In genomic region chr15:90666135-90666909, GRCh38 we compare ENCODE assay signal across 8 cellular contexts. TPM values are rescaled to one million over a fixed set of nuclear protein-coding genes. Genes with fewer than 3 reads are reported as not detected.
DNase-seq lines count a peak whose midpoint lies in the region; ATAC-seq and TF ChIP-seq lines count a peak whose summit lies in the region.

No MANE protein-coding gene starts in this region.

- peaks cover 33% of the 10 kb centered on the region for H3K36me3 Mint-ChIP-seq in activated CD8-positive, alpha-beta memory T cell treated with anti-CD3 and anti-CD28 coated beads, Interleukin-2, amount 10 ng/mL, durations not matched to agents 7 days and 5 days
- H3K36me3 Mint-ChIP-seq in activated CD8-positive, alpha-beta T cell treated with anti-CD3 and anti-CD28 coated beads, Interleukin-2, amount 10 ng/mL, durations not matched to agents 7 days and 5 days (ENCODE audit: low read depth): peaks cover 35% of the 10 kb centered on the region
- peaks cover 0 to 3% (median 0%) of the 10 kb centered on the region in 3 donors for H3K36me3 Mint-ChIP-seq in immature natural killer cell

- peak overlapping the region; percentile 74 for H3K4me3 ChIP-seq in thoracic aorta

- peak overlapping the region; percentile 84 for H3K4me3 Mint-ChIP-seq in activated CD8-positive, alpha-beta memory T cell treated with anti-CD3 and anti-CD28 coated beads, Interleukin-2, amount 10 ng/mL, durations not matched to agents 7 days and 5 days
- H3K4me3 Mint-ChIP-seq in activated CD8-positive, alpha-beta T cell treated with anti-CD3 and anti-CD28 coated beads, Interleukin-2, amount 10 ng/mL, durations not matched to agents 7 days and 5 days: peak overlapping the region; percentile 83
- peak overlapping the region; percentile 75 to 86 (median 81) for H3K4me3 Mint-ChIP-seq in immature natural killer cell

- peaks cover 5% of the 10 kb centered on the region for H3K27me3 Mint-ChIP-seq in activated CD8-positive, alpha-beta memory T cell treated with anti-CD3 and anti-CD28 coated beads, Interleukin-2, amount 10 ng/mL, durations not matched to agents 7 days and 5 days
- H3K27me3 Mint-ChIP-seq in activated CD8-positive, alpha-beta T cell treated with anti-CD3 and anti-CD28 coated beads, Interleukin-2, amount 10 ng/mL, durations not matched to agents 7 days and 5 days (ENCODE audit: low read depth): peaks cover 1% of the 10 kb centered on the region
- H3K27me3 Mint-ChIP-seq in immature natural killer cell (ENCODE audit: low read depth in 3 of 3): peaks cover 16 to 36% (median 24%) of the 10 kb centered on the region in 3 donors

- H3K9me3 Mint-ChIP-seq in activated CD8-positive, alpha-beta memory T cell treated with anti-CD3 and anti-CD28 coated beads, Interleukin-2, amount 10 ng/mL, durations not matched to agents 7 days and 5 days (ENCODE audit: low read depth): no peaks in the 10 kb centered on the region
- no peaks in the 10 kb centered on the region for H3K9me3 Mint-ChIP-seq in activated CD8-positive, alpha-beta T cell treated with anti-CD3 and anti-CD28 coated beads, Interleukin-2, amount 10 ng/mL, durations not matched to agents 7 days and 5 days (ENCODE audit: insufficient read depth)
- H3K9me3 Mint-ChIP-seq in immature natural killer cell: no peaks in the 10 kb centered on the region

- H3K4me1 ChIP-seq in thoracic aorta (ENCODE audit: control insufficient read depth in 1 of 2, low read depth in 2 of 2): peaks cover 3 to 16% of the 10 kb centered on the region in 2 donors

- H3K9me3 ChIP-seq in thoracic aorta: no peaks in the 10 kb centered on the region

- H3K27ac Mint-ChIP-seq in activated CD8-positive, alpha-beta memory T cell treated with anti-CD3 and anti-CD28 coated beads, Interleukin-2, amount 10 ng/mL, durations not matched to agents 7 days and 5 days: peak overlapping the region; percentile 95
- H3K27ac Mint-ChIP-seq in activated CD8-positive, alpha-beta T cell treated with anti-CD3 and anti-CD28 coated beads, Interleukin-2, amount 10 ng/mL, durations not matched to agents 7 days and 5 days: peak overlapping the region; percentile 98
- H3K27ac Mint-ChIP-seq in immature natural killer cell: no peak overlapping the region

- POLR2A ChIA-PET in activated CD8-positive, alpha-beta T cell treated with anti-CD3 and anti-CD28 coated beads, Interleukin-2, amount 10 ng/mL, durations not matched to agents 7 days and 5 days (lab: Charles Lee): interaction anchor here (1.0 to 3.5 kb wide), 10 partner anchors 10 to 266 kb away, joined by 3 to 35 read pairs (median 12); partner anchors contain the start of genes BLM and HDDC3

- H3K4me1 Mint-ChIP-seq in activated CD8-positive, alpha-beta memory T cell treated with anti-CD3 and anti-CD28 coated beads, Interleukin-2, amount 10 ng/mL, durations not matched to agents 7 days and 5 days: peaks cover 53% of the 10 kb centered on the region
- peaks cover 56% of the 10 kb centered on the region for H3K4me1 Mint-ChIP-seq in activated CD8-positive, alpha-beta T cell treated with anti-CD3 and anti-CD28 coated beads, Interleukin-2, amount 10 ng/mL, durations not matched to agents 7 days and 5 days (ENCODE audit: low read depth)
- H3K4me1 Mint-ChIP-seq in immature natural killer cell: peaks cover 25 to 27% of the 10 kb centered on the region in 2 donors

- H3K36me3 ChIP-seq in thoracic aorta: no peaks in the 10 kb centered on the region

- no peak for TF ChIP-seq CTCF in thoracic aorta (IDR thresholded peaks at IDR 0.05)

- no peaks in the 10 kb centered on the region for H3K27me3 ChIP-seq in thoracic aorta (replicated peaks; ENCODE audit: insufficient read depth)

- CTCF ChIA-PET in activated CD8-positive, alpha-beta memory T cell treated with anti-CD3 and anti-CD28 coated beads, Interleukin-2, amount 10 ng/mL, durations not matched to agents 7 days and 5 days (lab: Charles Lee): interaction anchor here (1.3 to 6.5 kb wide), 3 partner anchors 12 to 16 kb away, joined by 4 to 32 read pairs (median 5); no protein-coding TSS in a partner anchor
- CTCF ChIA-PET in activated CD8-positive, alpha-beta T cell treated with anti-CD3 and anti-CD28 coated beads, Interleukin-2, amount 10 ng/mL, durations not matched to agents 7 days and 5 days (lab: Charles Lee): interaction anchor here (0.6 to 4.0 kb wide), 3 partner anchors 11 to 39 kb away, joined by 3 to 21 read pairs (median 4); no protein-coding TSS in a partner anchor

- ATAC-seq in activated CD8-positive, alpha-beta memory T cell treated with anti-CD3 and anti-CD28 coated beads, Interleukin-2, amount 10 ng/mL, durations not matched to agents 7 days and 5 days: no peak
- no peak for ATAC-seq in activated CD8-positive, alpha-beta T cell treated with anti-CD3 and anti-CD28 coated beads, Interleukin-2, amount 10 ng/mL, durations not matched to agents 7 days and 5 days
- ATAC-seq in thoracic aorta (ENCODE audit: insufficient number of reproducible peaks, low FRiP score, low read depth) (no peak), GM18870 (IDR thresholded peaks at IDR 0.05; ENCODE audit: unreplicated experiment) (no peak), GM21515 (IDR thresholded peaks at IDR 0.05; ENCODE audit: unreplicated experiment) (no peak)

- peak overlapping the region in 1 of 2 donors; percentile 59 for H3K27ac ChIP-seq in thoracic aorta

- DNase-seq in activated CD8-positive, alpha-beta memory T cell treated with anti-CD3 and anti-CD28 coated beads, Interleukin-2, amount 10 ng/mL, durations not matched to agents 7 days and 5 days: no peak
- DNase-seq in activated CD8-positive, alpha-beta memory T cell treated with anti-CD3 and anti-CD28 coated beads, Interleukin-2, amount 50 U/mL, for 4 hours: no peak
- no peak for DNase-seq in activated CD8-positive, alpha-beta T cell treated with anti-CD3 and anti-CD28 coated beads, Interleukin-2, amount 10 ng/mL, durations not matched to agents 7 days and 5 days
- DNase-seq in immature natural killer cell (no peak), thoracic aorta (ENCODE audit: low spot score) (no peak), NAMALWA (ENCODE audit: low spot score) (no peak)

RNA-seq across cellular contexts. Expression of gene BLM, which starts 50.8 kb away (rescaled TPM):
- total RNA-seq in activated CD8-positive, alpha-beta memory T cell treated with anti-CD3 and anti-CD28 coated beads, Interleukin-2, amount 10 ng/mL, durations not matched to agents 7 days and 5 days: 10 to 100 TPM; 83.4 to 92.7 TPM
- 10 to 100 TPM; 52.3 to 57.4 TPM for total RNA-seq in activated CD8-positive, alpha-beta T cell treated with anti-CD3 and anti-CD28 coated beads, Interleukin-2, amount 10 ng/mL, durations not matched to agents 7 days and 5 days
- 10 to 100 TPM in 1 of 3 donors, 1 to 10 TPM in 2; 2.3 to 10.0 (median 7.5) TPM for polyA plus RNA-seq in immature natural killer cell
- total RNA-seq in thoracic aorta: under 1 TPM; 0.49 to 0.81 TPM

Comparison
In these comparisons a context has a peak if more than half of its experiments do, and no peak if none do; other contexts are left out.
1. H3K27ac Mint-ChIP-seq: peak in activated CD8-positive, alpha-beta memory T cell treated with anti-CD3 and anti-CD28 coated beads, Interleukin-2, amount 10 ng/mL, durations not matched to agents 7 days and 5 days (single experiment) and activated CD8-positive, alpha-beta T cell treated with anti-CD3 and anti-CD28 coated beads, Interleukin-2, amount 10 ng/mL, durations not matched to agents 7 days and 5 days (single experiment); none in immature natural killer cell (0 of 6).
2. RNA of gene BLM, which starts 50.8 kb away (total RNA-seq): 83.4 to 92.7 TPM in activated CD8-positive, alpha-beta memory T cell treated with anti-CD3 and anti-CD28 coated beads, Interleukin-2, amount 10 ng/mL, durations not matched to agents 7 days and 5 days and 52.3 to 57.4 TPM in activated CD8-positive, alpha-beta T cell treated with anti-CD3 and anti-CD28 coated beads, Interleukin-2, amount 10 ng/mL, durations not matched to agents 7 days and 5 days; 0.49 to 0.81 TPM in thoracic aorta; every median in the first group is over 10 times any median in the second.
3. Peak in every context shown above with its lines, with median percentiles within 50 percentile points of each other: H3K4me3 Mint-ChIP-seq.